Comparison of ENCODE assay signal across 15 cellular contexts in the genomic region with DNA sequence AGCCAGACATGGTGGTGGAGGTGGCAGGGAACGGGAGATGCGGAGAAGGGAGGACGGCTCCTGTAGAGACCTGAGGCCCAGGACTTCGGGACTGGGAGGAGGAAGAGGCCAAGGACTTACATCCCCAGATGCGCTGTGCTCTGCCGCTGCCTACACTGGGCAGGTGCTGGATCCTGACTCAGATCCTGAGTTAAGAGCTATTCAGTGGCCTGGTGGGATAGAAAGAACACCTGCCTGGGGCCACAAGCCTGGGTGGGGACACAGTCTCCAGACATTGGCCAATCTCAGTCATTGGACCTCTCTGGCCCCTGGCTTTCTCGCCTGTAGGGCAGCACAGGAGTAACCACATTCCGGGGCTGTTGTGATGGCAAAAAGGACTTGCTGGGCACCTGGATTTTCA. TPM values are rescaled to one million over a fixed set of nuclear protein-coding genes. Genes with fewer than 3 reads are reported as not detected.
DNase-seq lines count a peak whose midpoint lies in the region; ATAC-seq and TF ChIP-seq lines count a peak whose summit lies in the region.
"Had no signal": no experiment of that assay in that cellular context is flagged by ENCODE, and none has a peak within 500 bp of the region (broad histone marks: within the 10 kb centered on the region; RNA-seq: fewer than 3 reads in every experiment).

No MANE protein-coding gene starts in this region.

- POLR2A ChIA-PET in WTC11 (lab: Charles Lee) = no interaction called here

- H3K9me3 Mint-ChIP-seq in chondrocyte (ENCODE audit: low read depth) = no peaks in the 10 kb centered on the region
- H3K9me3 Mint-ChIP-seq in glutamatergic neuron (ENCODE audit: unreplicated experiment) = peaks cover 7% of the 10 kb centered on the region
- H3K9me3 Mint-ChIP-seq in WTC11 = no peaks in the 10 kb centered on the region
- H3K9me3 Mint-ChIP-seq in activated T-helper 17 cell treated with anti-CD3 and anti-CD28 coated beads, Interleukin-2, amount 50 U/mL, for 72 hours = no peaks in the 10 kb centered on the region
- H3K9me3 Mint-ChIP-seq in activated T-cell treated with anti-CD3 and anti-CD28 coated beads, Interleukin-2, amount 50 U/mL, for 72 hours = no peaks in the 10 kb centered on the region
- H3K9me3 Mint-ChIP-seq: CD4-positive, alpha-beta T cell had no signal

- H4K91ac ChIP-seq in neuronal stem cell (ENCODE audit: low read depth, low read length, poor library complexity) = no peak overlapping the region

- no peak overlapping the region for H3K27ac ChIP-seq in neuronal stem cell (replicated peaks; ENCODE audit: low read length)

- no peak overlapping the region for H3K4ac ChIP-seq in neuronal stem cell (ENCODE audit: low read length)

- H3K27me3 Mint-ChIP-seq in chondrocyte (ENCODE audit: low read depth) (peaks cover 7% of the 10 kb centered on the region), glutamatergic neuron (ENCODE audit: unreplicated experiment) (peaks cover 21% of the 10 kb centered on the region), WTC11 (ENCODE audit: low read depth) (peaks cover 92% of the 10 kb centered on the region)
- peaks cover 29% of the 10 kb centered on the region for H3K27me3 Mint-ChIP-seq in activated T-helper 17 cell treated with anti-CD3 and anti-CD28 coated beads, Interleukin-2, amount 50 U/mL, for 72 hours
- peaks cover 36% of the 10 kb centered on the region for H3K27me3 Mint-ChIP-seq in activated T-cell treated with anti-CD3 and anti-CD28 coated beads, Interleukin-2, amount 50 U/mL, for 72 hours (ENCODE audit: low read depth)

- no peak overlapping the region for H2BK120ac ChIP-seq in neuronal stem cell (ENCODE audit: low read depth, low read length)

- H2AK5ac ChIP-seq in neuronal stem cell (ENCODE audit: low read depth, low read length) = peak overlapping the region; percentile 34

- no peak overlapping the region for H3K4me3 ChIP-seq in neuronal stem cell (ENCODE audit: low read length in 2 of 2)

- no peak overlapping the region for H3K4me2 ChIP-seq in neuronal stem cell (ENCODE audit: insufficient read depth, low read length, poor library complexity, severe bottlenecking)

- no peak overlapping the region for H4K8ac ChIP-seq in neuronal stem cell (ENCODE audit: low read depth, low read length)

- H3K4me3 Mint-ChIP-seq in chondrocyte (ENCODE audit: unreplicated experiment) (no peak overlapping the region), glutamatergic neuron (ENCODE audit: unreplicated experiment) (no peak overlapping the region), WTC11 (no peak overlapping the region)
- H3K4me3 Mint-ChIP-seq in activated T-helper 17 cell treated with anti-CD3 and anti-CD28 coated beads, Interleukin-2, amount 50 U/mL, for 72 hours = no peak overlapping the region
- no peak overlapping the region for H3K4me3 Mint-ChIP-seq in activated T-cell treated with anti-CD3 and anti-CD28 coated beads, Interleukin-2, amount 50 U/mL, for 72 hours
- H3K4me3 Mint-ChIP-seq: B cell; CD4-positive, alpha-beta T cell had no signal

- TF ChIP-seq CTCF in chondrocyte (IDR thresholded peaks at IDR 0.05) (no peak), glutamatergic neuron (IDR thresholded peaks at IDR 0.05; ENCODE audit: partially characterized antibody, unreplicated experiment) (no peak), WTC11 (IDR thresholded peaks at IDR 0.05) (no peak)

- H3K27ac Mint-ChIP-seq in chondrocyte (ENCODE audit: unreplicated experiment) (no peak overlapping the region), glutamatergic neuron (ENCODE audit: unreplicated experiment) (no peak overlapping the region), WTC11 (no peak overlapping the region)
- no peak overlapping the region for H3K27ac Mint-ChIP-seq in activated T-helper 17 cell treated with anti-CD3 and anti-CD28 coated beads, Interleukin-2, amount 50 U/mL, for 72 hours
- H3K27ac Mint-ChIP-seq in activated T-cell treated with anti-CD3 and anti-CD28 coated beads, Interleukin-2, amount 50 U/mL, for 72 hours = no peak overlapping the region
- H3K27ac Mint-ChIP-seq: B cell; CD4-positive, alpha-beta T cell had no signal

- H2BK12ac ChIP-seq in neuronal stem cell (ENCODE audit: low read length) = no peak overlapping the region

- H2BK5ac ChIP-seq in neuronal stem cell (ENCODE audit: low read length) = peak overlapping the region; percentile 8

- no peaks in the 10 kb centered on the region for H3K9me3 ChIP-seq in neuronal stem cell (replicated peaks in 1 of 2; ENCODE audit: control insufficient read depth in 2 of 2, insufficient read depth in 1 of 2, low read depth in 1 of 2, low read length in 2 of 2)

- H3K4me1 Mint-ChIP-seq in chondrocyte (ENCODE audit: low read depth) (peaks cover 14% of the 10 kb centered on the region), glutamatergic neuron (ENCODE audit: low read depth, unreplicated experiment) (peaks cover 3% of the 10 kb centered on the region), WTC11 (peaks cover 13% of the 10 kb centered on the region)
- peaks cover 6% of the 10 kb centered on the region for H3K4me1 Mint-ChIP-seq in activated T-helper 17 cell treated with anti-CD3 and anti-CD28 coated beads, Interleukin-2, amount 50 U/mL, for 72 hours
- peaks cover 9% of the 10 kb centered on the region for H3K4me1 Mint-ChIP-seq in activated T-cell treated with anti-CD3 and anti-CD28 coated beads, Interleukin-2, amount 50 U/mL, for 72 hours (ENCODE audit: low read depth)

- H2BK15ac ChIP-seq in neuronal stem cell (ENCODE audit: low read length) = no peak overlapping the region

- WGBS in neuronal stem cell (ENCODE audit: extremely low coverage in 2 of 2, insufficient read length in 2 of 2, insufficient replicate concordance in 1 of 2), 2 donors = no CpG with 5 or more reads among the region's 8 CpGs

- H3K9ac ChIP-seq in neuronal stem cell (ENCODE audit: low read depth, low read length, poor library complexity) = no peak overlapping the region

- H3K27me3 ChIP-seq in neuronal stem cell (ENCODE audit: control insufficient read depth in 3 of 3, insufficient read depth in 3 of 3, low read depth in 1 of 3, low read length in 3 of 3) = peaks cover 12 to 80% (median 40%) of the 10 kb centered on the region in 3 experiments

- DNase-seq in ELF-1 (ENCODE audit: low read depth, low spot score) (peak; percentile 56), chondrocyte (ENCODE audit: low spot score) (peak; percentile 53), glutamatergic neuron (peak; percentile 4), neuronal stem cell (ENCODE audit: low spot score) (no peak), WTC11 (ENCODE audit: low spot score) (no peak)
- DNase-seq in activated T-cell treated with anti-CD3 and anti-CD28 coated beads, Interleukin-2, amount 50 U/mL, for 72 hours = no peak
- DNase-seq: C1 segment of cervical spinal cord; Calu3; CD4-positive, alpha-beta T cell; DMS79 treated with DMSO at 0.1 percent for 48 hours; EL; GDM1 had no signal

- ATAC-seq in WTC11 = no peak
- no peak for ATAC-seq in activated T-helper 17 cell treated with anti-CD3 and anti-CD28 coated beads, Interleukin-2, amount 50 U/mL, for 72 hours (replicated peaks)
- ATAC-seq in activated T-cell treated with anti-CD3 and anti-CD28 coated beads, Interleukin-2, amount 50 U/mL, for 72 hours (replicated peaks in 1 of 2) = no peak
- ATAC-seq in HG03442 (IDR thresholded peaks at IDR 0.05; ENCODE audit: unreplicated experiment) = no peak

- H3K36me3 ChIP-seq in neuronal stem cell (replicated peaks in 1 of 2; ENCODE audit: control insufficient read depth in 2 of 2, insufficient read depth in 2 of 2, low read length in 2 of 2) = no peaks in the 10 kb centered on the region

- H3K36me3 Mint-ChIP-seq in chondrocyte (ENCODE audit: low read depth) (no peaks in the 10 kb centered on the region), glutamatergic neuron (ENCODE audit: unreplicated experiment) (no peaks in the 10 kb centered on the region), WTC11 (no peaks in the 10 kb centered on the region)
- H3K36me3 Mint-ChIP-seq in activated T-helper 17 cell treated with anti-CD3 and anti-CD28 coated beads, Interleukin-2, amount 50 U/mL, for 72 hours (ENCODE audit: low read depth) = no peaks in the 10 kb centered on the region
- H3K36me3 Mint-ChIP-seq in activated T-cell treated with anti-CD3 and anti-CD28 coated beads, Interleukin-2, amount 50 U/mL, for 72 hours (ENCODE audit: insufficient read depth in 2 of 2) = peaks cover 0 to 2% of the 10 kb centered on the region in 2 donors

- no peaks in the 10 kb centered on the region for H3K79me1 ChIP-seq in neuronal stem cell (ENCODE audit: low read depth, low read length)

- CTCF ChIA-PET in WTC11 (lab: Charles Lee) = no interaction called here

- H3K23ac ChIP-seq in neuronal stem cell (ENCODE audit: low read depth, low read length, poor library complexity) = no peak overlapping the region

- H3K14ac ChIP-seq in neuronal stem cell (ENCODE audit: low read length) = peak overlapping the region; percentile 26

- peaks cover 11 to 19% of the 10 kb centered on the region in 2 donors for H3K4me1 ChIP-seq in neuronal stem cell (ENCODE audit: control insufficient read depth in 2 of 2, insufficient read depth in 1 of 2, low read depth in 1 of 2, low read length in 2 of 2)

- peak overlapping the region; percentile 48 for H3K18ac ChIP-seq in neuronal stem cell (ENCODE audit: low read length)

- no peak overlapping the region for H2AFZ ChIP-seq in neuronal stem cell (ENCODE audit: low read length)

TF ChIP-seq in WTC11, 78 proteins besides CTCF, POLR2A, EP300 and RAD21 (continues in another document):
- no peak for TF ChIP-seq IRF2 (CRISPR knock-in tag; IDR thresholded peaks at IDR 0.05; ENCODE audit: borderline replicate concordance, low read depth)
- no peak for TF ChIP-seq ZNF232 (CRISPR knock-in tag; IDR thresholded peaks at IDR 0.05)
- TF ChIP-seq ZNF263 (CRISPR knock-in tag; IDR thresholded peaks at IDR 0.05; ENCODE audit: low read depth) = no peak
- no peak for TF ChIP-seq ZNF416 (CRISPR knock-in tag; IDR thresholded peaks at IDR 0.05)
- TF ChIP-seq, protein P1, sequence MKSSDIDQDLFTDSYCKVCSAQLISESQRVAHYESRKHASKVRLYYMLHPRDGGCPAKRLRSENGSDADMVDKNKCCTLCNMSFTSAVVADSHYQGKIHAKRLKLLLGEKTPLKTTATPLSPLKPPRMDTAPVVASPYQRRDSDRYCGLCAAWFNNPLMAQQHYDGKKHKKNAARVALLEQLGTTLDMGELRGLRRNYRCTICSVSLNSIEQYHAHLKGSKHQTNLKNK (CRISPR knock-in tag; IDR thresholded peaks at IDR 0.05) = no peak

RNA-seq across cellular contexts. Expression of a gene that starts 10.9 kb away (rescaled TPM):
- total RNA-seq in chondrocyte (4.4 to 4.8 TPM (median 4.4 TPM) in 3 replicates), glutamatergic neuron (ENCODE audit: unreplicated experiment) (0.22 TPM), WTC11 (2021) (0.28 to 0.62 TPM (median 0.41 TPM) in 3 replicates)
- 1.6 TPM for polyA plus RNA-seq in neuronal stem cell (2013, experiment 1 of 2)
- polyA plus RNA-seq in neuronal stem cell (2013, experiment 2 of 2) = 1.8 TPM
- not detected for total RNA-seq in activated T-helper 17 cell treated with anti-CD3 and anti-CD28 coated beads, Interleukin-2, amount 50 U/mL, for 72 hours
- not detected for total RNA-seq in activated T-cell treated with anti-CD3 and anti-CD28 coated beads, Interleukin-2, amount 50 U/mL, for 72 hours
- total RNA-seq: B cell; CD4-positive, alpha-beta T cell had no signal

Comparison
In these comparisons a context has a peak if more than half of its experiments do, and no peak if none do; other contexts are left out.
1. DNase-seq: peak in ELF-1 (single experiment), chondrocyte (single experiment) and glutamatergic neuron (single experiment); none in neuronal stem cell (single experiment), WTC11 (single experiment) and activated T-cell treated with anti-CD3 and anti-CD28 coated beads, Interleukin-2, amount 50 U/mL, for 72 hours (0 of 2).